In genomic region chr2:68448671-68449394, GRCh38 we compare ENCODE assay signal across 1 cellular context.
TF ChIP-seq lines count a peak whose summit lies in the region.

No MANE protein-coding gene starts in this region.

TF ChIP-seq in A549, 52 proteins besides CTCF, POLR2A, EP300 and RAD21 (continued from another document):
- no peak for TF ChIP-seq CHD2 (IDR thresholded peaks at IDR 0.05; ENCODE audit: low read length, partially characterized antibody)
- TF ChIP-seq ZC3H11A (IDR thresholded peaks at IDR 0.05), result no peak
- TF ChIP-seq CBX8 (IDR thresholded peaks at IDR 0.05), result no peak
